Comparison of ENCODE assay signal across 8 cellular contexts in the genomic region with DNA sequence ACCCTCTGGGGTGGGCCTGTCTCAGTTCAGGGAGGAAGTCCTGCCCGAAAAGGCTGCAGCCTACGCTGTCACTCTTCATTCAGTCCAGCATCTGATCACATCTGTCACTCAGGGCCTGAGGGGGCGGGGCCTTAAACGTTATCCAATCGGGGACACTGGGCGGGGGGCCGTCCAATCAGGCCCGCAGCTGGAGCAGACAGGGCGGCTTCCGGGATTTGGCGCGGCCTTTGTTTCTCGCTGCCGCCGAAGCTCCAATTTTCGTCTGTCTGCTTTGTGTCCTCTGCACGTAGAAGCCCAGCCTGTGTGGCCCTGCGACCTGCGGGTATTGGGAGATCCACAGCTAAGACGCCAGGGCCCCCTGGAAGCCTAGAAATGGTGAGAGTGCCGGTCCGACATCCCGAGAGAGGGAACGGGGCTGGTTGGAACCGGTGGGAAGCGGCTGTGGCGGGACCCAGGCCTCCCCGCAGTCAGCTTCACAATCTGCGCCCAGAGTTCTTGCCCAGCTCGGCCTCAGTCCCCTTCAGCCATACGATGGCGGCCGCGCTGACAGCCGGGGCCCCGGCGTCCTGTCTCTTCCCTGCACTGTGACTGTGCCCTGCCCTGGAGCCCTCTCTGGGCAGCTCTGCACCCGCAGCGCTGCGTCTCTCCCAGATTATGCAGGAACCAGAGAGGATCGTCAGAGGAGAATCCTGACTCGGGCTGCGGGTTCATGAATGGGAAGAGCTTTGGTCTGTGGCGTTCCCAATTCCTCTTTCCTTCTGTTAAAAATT. TPM values are rescaled to one million over a fixed set of nuclear protein-coding genes. Genes with fewer than 3 reads are reported as not detected.
DNase-seq lines count a peak whose midpoint lies in the region; ATAC-seq and TF ChIP-seq lines count a peak whose summit lies in the region.

TSS of gene ZNF730 (plus strand) at position 224 of the 770 bp plus-strand sequence. CDS start at position 373, 149 bp downstream.

- no peak within 1 kb of the TSS for H3K27ac ChIP-seq in dorsolateral prefrontal cortex
- H3K27ac ChIP-seq in right lobe of liver, result no peak within 1 kb of the TSS

- no peaks in the 10 kb centered on the region for H3K9me3 ChIP-seq in right lobe of liver

- 2% methylated on average over 29 of the region's 44 CpGs for WGBS in right lobe of liver (ENCODE audit: insufficient coverage, low coverage, low lambda C conversion rate, missing lambda C conversion rate)

- TF ChIP-seq CTCF in BJ (IDR thresholded peaks at IDR 0.05; ENCODE audit: insufficient read depth, low read depth, low read length) (no peak), dorsolateral prefrontal cortex (IDR thresholded peaks at IDR 0.05 in 54 of 56, conservative IDR thresholded peaks at IDR 0.05 in 2 of 56; ENCODE audit: low read depth in 1 of 56, partially characterized antibody in 56 of 56) (no peak), right lobe of liver (IDR thresholded peaks at IDR 0.05) (no peak)

- intact Hi-C loops in dorsolateral prefrontal cortex (cut with DNase I), result no loop called here
- intact Hi-C loops in right lobe of liver (cut with DNase I), result no loop called here

- H3K4me1 ChIP-seq in right lobe of liver, result no peaks in the 10 kb centered on the region

- POLR2A ChIA-PET in BJ (lab: Charles Lee), result interaction anchor here (0.6 kb wide), 1 partner anchor 27 kb away, joined by 5 read pairs; no protein-coding TSS in a partner anchor

- CTCF ChIA-PET in BJ (lab: Yijun Ruan, JAX), result no interaction called here

- peak within 1 kb of the TSS; percentile 77 for H3K4me3 ChIP-seq in BJ (ENCODE audit: low read depth, low read length)
- H3K4me3 ChIP-seq in dorsolateral prefrontal cortex, result peak within 1 kb of the TSS in 58 of 59 donors; percentile 27 to 75 (median 52)
- peak within 1 kb of the TSS; percentile 18 to 42 (median 35) for H3K4me3 ChIP-seq in right lobe of liver

- TF ChIP-seq POLR2A in right lobe of liver (IDR thresholded peaks at IDR 0.05), result no peak

- no peaks in the 10 kb centered on the region for H3K27me3 ChIP-seq in BJ (ENCODE audit: control insufficient read depth, insufficient read depth, low read length)
- peaks cover 0 to 24% (median 3%) of the 10 kb centered on the region in 45 donors for H3K27me3 ChIP-seq in dorsolateral prefrontal cortex
- no peaks in the 10 kb centered on the region for H3K27me3 ChIP-seq in right lobe of liver

- H3K36me3 ChIP-seq in BJ (ENCODE audit: control insufficient read depth, insufficient read depth, low read length) (no peaks in the 10 kb centered on the region), right lobe of liver (no peaks in the 10 kb centered on the region)

- ATAC-seq in GM21723 (IDR thresholded peaks at IDR 0.05; ENCODE audit: unreplicated experiment) (peak; percentile 93), right lobe of liver (peak; percentile 52 to 88 (median 69))

- DNase-seq in BJ (ENCODE audit: low read depth) (peak; percentile 9), NCI-H1105 (lab: John Stamatoyannopoulos, UW) (peak; percentile 40), dorsolateral prefrontal cortex (peak in 9 of 10 donors; percentile 14 to 76 (median 49)), right lobe of liver (peak in 1 of 3 donors; percentile 57), NCI-H1048 (lab: John Stamatoyannopoulos, UW) (no peak)
- peak; percentile 33 to 38 for DNase-seq in activated CD4-positive, alpha-beta T cell treated with anti-CD3 and anti-CD28 coated beads for 24 hours (ENCODE audit: low read depth in 2 of 2)
- DNase-seq in stimulated activated CD4-positive, alpha-beta T cell treated with anti-CD3 and anti-CD28 coated beads, Interleukin-4, amount 100 ng/mL, for 24 hours, result peak; percentile 10

RNA-seq across cellular contexts. Expression of gene ZNF730, which starts in this region (rescaled TPM):
- 0.27 and 0.37 TPM in 2 replicates for polyA plus RNA-seq in BJ (2011; rRNA removed)
- 0.43 TPM in 1 of 2 replicates, not detected in the other for polyA minus RNA-seq in BJ (2011; rRNA and poly(A)+ RNA removed)
- total RNA-seq in dorsolateral prefrontal cortex, result 1 to 10 TPM in 95 of 120 experiments, under 1 TPM in 24, not detected in 1; 0.37 to 9.9 (median 1.7) TPM
- not detected for total RNA-seq in right lobe of liver

Comparison
In these comparisons a context has a peak if more than half of its experiments do, and no peak if none do; other contexts are left out.
1. Peak in DNase-seq and H3K4me3 ChIP-seq in BJ; RNA of the gene not detected or under 1 TPM.
2. Peak in ATAC-seq and H3K4me3 ChIP-seq in right lobe of liver; RNA of the gene not detected or under 1 TPM.